ENCODE assay signal across 1 cellular context in genomic region chr19:1455002-1455335, GRCh38.
TF ChIP-seq lines count a peak whose summit lies in the region.

No MANE protein-coding gene starts in this region.

TF ChIP-seq in HCT116, 20 proteins besides CTCF, POLR2A, EP300 and RAD21 (continued from another document):
- TF ChIP-seq REST (IDR thresholded peaks at IDR 0.05; ENCODE audit: low read depth) (no peak), CBX3 (IDR thresholded peaks at IDR 0.05; ENCODE audit: low read depth) (no peak)
